31 cellular contexts compared by ENCODE assay signal in the genomic region with DNA sequence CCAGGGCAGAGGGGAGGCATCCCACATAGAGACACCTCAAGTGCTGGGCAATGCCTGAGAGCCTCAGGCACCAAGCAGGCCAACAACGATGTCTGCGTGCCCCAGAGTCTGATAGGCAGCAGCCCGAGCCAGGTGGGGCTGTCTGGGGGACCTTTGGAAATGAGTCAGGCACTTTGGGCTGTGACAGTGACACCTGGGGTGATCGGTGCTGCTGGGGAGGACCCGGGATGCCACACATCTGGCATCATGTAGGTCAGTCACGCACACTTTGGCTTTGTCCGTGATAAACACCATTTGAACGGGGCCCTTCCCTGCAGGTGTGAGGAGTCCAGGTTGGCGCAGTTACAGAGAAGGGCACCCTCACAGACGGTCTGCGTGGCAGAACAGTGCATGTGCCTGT.
"Had no signal": no experiment of that assay in that cellular context is flagged by ENCODE, and none has a peak within 500 bp of the region (broad histone marks: within the 10 kb centered on the region; RNA-seq: fewer than 3 reads in every experiment).

No MANE protein-coding gene starts in this region.

- DNase-seq: activated B cell treated with CpG ODN at 0.5 μM for 24 hours; activated CD4-positive, alpha-beta memory T cell treated with anti-CD3 and anti-CD28 coated beads, Interleukin-2, amount 10 ng/mL, durations not matched to agents 7 days and 5 days; activated CD4-positive, alpha-beta T cell treated with anti-CD3 and anti-CD28 coated beads for 48 hours; activated CD8-positive, alpha-beta memory T cell treated with anti-CD3 and anti-CD28 coated beads, Interleukin-2, amount 50 U/mL, for 48 hours; activated gamma-delta T cell; activated naive CD4-positive, alpha-beta T cell; activated naive CD4-positive, alpha-beta T cell treated with anti-CD3 and anti-CD28 coated beads, Interleukin-2, amount 10 ng/mL, durations not matched to agents 7 days and 5 days; activated T-cell treated with anti-CD3 and anti-CD28 coated beads for 4 hours; activated T-cell treated with anti-CD3 and anti-CD28 coated beads, Interleukin-2, amount 50 U/mL, for 24 hours; activated T-cell treated with anti-CD3 and anti-CD28 coated beads, Interleukin-2, amount 50 U/mL, for 72 hours; amniotic stem cell; anterior cingulate cortex; brain microvascular endothelial cell; dorsolateral prefrontal cortex; effector memory CD4-positive, alpha-beta T cell; endodermal cell; foreskin keratinocyte; gastrocnemius medialis; glutamatergic neuron; heart left ventricle; T-helper 1 cell; T-helper 17 cell; T1000; WERI-Rb-1 had no signal

- H3K27me3 Mint-ChIP-seq: activated B cell treated with CpG ODN at 0.5 μM for 24 hours; activated CD4-positive, alpha-beta memory T cell treated with anti-CD3 and anti-CD28 coated beads, Interleukin-2, amount 10 ng/mL, durations not matched to agents 7 days and 5 days; activated T-cell treated with anti-CD3 and anti-CD28 coated beads, Interleukin-2, amount 50 U/mL, for 24 hours; central memory CD8-positive, alpha-beta T cell; dendritic cell treated with granulocyte-macrophage colony-stimulating factor and Interleukin-4, amounts not matched to agents 40 ng/mL and 50 ng/mL, for 4 days; T-helper 17 cell had no signal

- H3K27ac Mint-ChIP-seq: activated B cell treated with CpG ODN at 0.5 μM for 24 hours; activated CD4-positive, alpha-beta memory T cell treated with anti-CD3 and anti-CD28 coated beads, Interleukin-2, amount 10 ng/mL, durations not matched to agents 7 days and 5 days; activated naive CD4-positive, alpha-beta T cell treated with anti-CD3 and anti-CD28 coated beads, Interleukin-2, amount 10 ng/mL, durations not matched to agents 7 days and 5 days; activated naive CD4-positive, alpha-beta T cell treated with anti-CD3 and anti-CD28 coated beads, Interleukin-2, amount 50 U/mL, for 72 hours; activated T-cell treated with anti-CD3 and anti-CD28 coated beads, Interleukin-2, amount 50 U/mL, for 24 hours; activated T-cell treated with anti-CD3 and anti-CD28 coated beads, Interleukin-2, amount 50 U/mL, for 72 hours; dendritic cell treated with granulocyte-macrophage colony-stimulating factor and Interleukin-4, amounts not matched to agents 40 ng/mL and 50 ng/mL, for 4 days; endodermal cell; T-helper 17 cell; T-helper 2 cell treated with Interferon-gamma antibody and Interleukin-4, amounts not matched to agents 5 μg/mL and 100 μg/mL, for 36 hours had no signal

- H3K4me1 ChIP-seq: foreskin keratinocyte, gastrocnemius medialis, heart left ventricle had no signal

- H3K4me3 ChIP-seq: coronary artery, dorsolateral prefrontal cortex, gastrocnemius medialis, heart left ventricle had no signal

- H3K36me3 Mint-ChIP-seq: activated naive CD4-positive, alpha-beta T cell treated with anti-CD3 and anti-CD28 coated beads, Interleukin-2, amount 10 ng/mL, durations not matched to agents 7 days and 5 days had no signal

- H3K4me1 Mint-ChIP-seq: endodermal cell had no signal

- ATAC-seq: activated CD4-positive, CD25-positive, alpha-beta regulatory T cell treated with anti-CD3 and anti-CD28 coated beads, Interleukin-2, amount 50 U/mL, for 24 hours; activated naive CD4-positive, alpha-beta T cell treated with anti-CD3 and anti-CD28 coated beads, Interleukin-2, amount 50 U/mL, for 72 hours; activated T-cell treated with anti-CD3 and anti-CD28 coated beads, Interleukin-2, amount 50 U/mL, for 72 hours; esophagus mucosa; foreskin keratinocyte; gastrocnemius medialis; heart left ventricle; T-helper 17 cell had no signal

- H3K4me3 Mint-ChIP-seq: activated B cell treated with CpG ODN at 0.5 μM for 24 hours; activated CD4-positive, alpha-beta memory T cell treated with anti-CD3 and anti-CD28 coated beads, Interleukin-2, amount 10 ng/mL, durations not matched to agents 7 days and 5 days; activated naive CD4-positive, alpha-beta T cell treated with anti-CD3 and anti-CD28 coated beads, Interleukin-2, amount 10 ng/mL, durations not matched to agents 7 days and 5 days; activated T-cell treated with anti-CD3 and anti-CD28 coated beads, Interleukin-2, amount 50 U/mL, for 24 hours; activated T-cell treated with anti-CD3 and anti-CD28 coated beads, Interleukin-2, amount 50 U/mL, for 72 hours; central memory CD8-positive, alpha-beta T cell; dendritic cell treated with granulocyte-macrophage colony-stimulating factor and Interleukin-4, amounts not matched to agents 40 ng/mL and 50 ng/mL, for 4 days; endodermal cell; T-helper 17 cell; T-helper 2 cell treated with Interferon-gamma antibody and Interleukin-4, amounts not matched to agents 5 μg/mL and 100 μg/mL, for 36 hours had no signal

- H3K9me3 ChIP-seq: gastrocnemius medialis had no signal

- H3K27ac ChIP-seq: brain microvascular endothelial cell, coronary artery, dorsolateral prefrontal cortex, foreskin keratinocyte, gastrocnemius medialis, heart left ventricle, WERI-Rb-1 had no signal

- H3K27me3 ChIP-seq: brain microvascular endothelial cell, dorsolateral prefrontal cortex, foreskin keratinocyte, gastrocnemius medialis, heart left ventricle had no signal

- H3K9me3 Mint-ChIP-seq: activated B cell treated with CpG ODN at 0.5 μM for 24 hours; activated CD4-positive, alpha-beta memory T cell treated with anti-CD3 and anti-CD28 coated beads, Interleukin-2, amount 10 ng/mL, durations not matched to agents 7 days and 5 days; activated naive CD4-positive, alpha-beta T cell treated with anti-CD3 and anti-CD28 coated beads, Interleukin-2, amount 10 ng/mL, durations not matched to agents 7 days and 5 days; activated T-cell treated with anti-CD3 and anti-CD28 coated beads, Interleukin-2, amount 50 U/mL, for 24 hours; activated T-cell treated with anti-CD3 and anti-CD28 coated beads, Interleukin-2, amount 50 U/mL, for 72 hours; central memory CD8-positive, alpha-beta T cell; endodermal cell; T-helper 2 cell treated with Interferon-gamma antibody and Interleukin-4, amounts not matched to agents 5 μg/mL and 100 μg/mL, for 36 hours had no signal

- H3K36me3 ChIP-seq: brain microvascular endothelial cell, heart left ventricle, WERI-Rb-1 had no signal
